Comparison of ENCODE assay signal across 7 cellular contexts in the genomic region with DNA sequence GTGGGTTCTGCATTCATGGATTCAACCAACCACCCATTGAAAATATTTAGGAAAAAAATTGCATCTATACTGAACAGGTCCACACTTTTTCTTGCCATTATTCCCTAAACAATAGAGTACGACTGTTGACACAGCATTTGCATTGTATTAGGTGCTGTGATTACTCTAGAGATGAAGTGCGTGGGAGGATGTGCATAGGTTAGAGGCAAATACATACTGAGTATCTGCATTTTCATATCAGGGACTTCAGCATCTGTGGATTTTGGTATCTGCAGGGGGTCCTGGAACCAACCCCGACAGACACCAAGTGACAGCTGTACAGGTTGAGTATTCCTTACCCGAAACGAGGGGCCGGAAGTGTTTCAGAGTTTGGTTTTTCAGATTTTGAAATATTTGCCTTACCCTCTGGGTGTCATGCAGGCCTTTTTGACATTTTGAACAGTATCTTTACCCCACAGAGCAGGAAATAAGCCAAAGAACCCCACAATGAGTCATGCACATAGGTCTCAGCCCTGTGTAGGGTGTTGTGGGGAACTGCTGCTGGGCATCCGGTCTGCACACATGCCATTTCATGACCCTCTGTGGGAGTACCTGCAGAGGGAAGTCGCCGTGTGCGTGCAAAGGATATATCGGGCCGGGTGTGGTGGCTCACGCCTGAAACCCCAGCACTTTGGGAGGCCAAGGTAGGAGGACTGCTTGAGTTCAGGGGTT. TPM values are rescaled to one million over a fixed set of nuclear protein-coding genes. Genes with fewer than 3 reads are reported as not detected.
A peak's percentile ranks its signal among the peaks of the same experiment; 100 is the strongest.
DNase-seq lines count a peak whose midpoint lies in the region; ATAC-seq and TF ChIP-seq lines count a peak whose summit lies in the region.

No MANE protein-coding gene starts in this region.

- H4K20me1 ChIP-seq in Karpas-422 (ENCODE audit: insufficient read depth, low read depth, low read length): no peaks in the 10 kb centered on the region

- DNase-seq in choroid plexus epithelial cell (ENCODE audit: low read depth): peak; percentile 66
- peak; percentile 79 for DNase-seq in stimulated activated CD8-positive, alpha-beta memory T cell treated with anti-CD3 and anti-CD28 coated beads, Interleukin-4, amount 100 ng/mL, for 48 hours
- DNase-seq in Karpas-422: no peak
- no peak for DNase-seq in GM03348 (ENCODE audit: low spot score)

- ATAC-seq in HG03196 (IDR thresholded peaks at IDR 0.05; ENCODE audit: unreplicated experiment) (peak; percentile 70), HG03045 (IDR thresholded peaks at IDR 0.05; ENCODE audit: unreplicated experiment) (no peak)
- ATAC-seq in activated CD4-positive, CD25-positive, alpha-beta regulatory T cell treated with anti-CD3 and anti-CD28 coated beads, Interleukin-2, amount 50 U/mL, for 24 hours: peak; percentile 99 to 100

- no peak overlapping the region for H3K4me2 ChIP-seq in Karpas-422 (ENCODE audit: low read depth, low read length, poor library complexity, severe bottlenecking)

- no peak overlapping the region for H3K4me3 ChIP-seq in choroid plexus epithelial cell (ENCODE audit: low read depth, low read length)
- no peak overlapping the region for H3K4me3 ChIP-seq in Karpas-422 (ENCODE audit: low read length)

- H3K9me2 ChIP-seq in Karpas-422 (replicated peaks; ENCODE audit: insufficient read depth, low read length): no peaks in the 10 kb centered on the region

- no peak overlapping the region for H3K27ac ChIP-seq in Karpas-422 (ENCODE audit: low read length)

- H2AFZ ChIP-seq in Karpas-422 (ENCODE audit: low read length): no peak overlapping the region

- H3K9me3 ChIP-seq in Karpas-422 (ENCODE audit: low read length): no peaks in the 10 kb centered on the region

- H3K79me2 ChIP-seq in Karpas-422 (ENCODE audit: low read length): peaks cover 11% of the 10 kb centered on the region

- H3K36me3 ChIP-seq in Karpas-422 (ENCODE audit: insufficient read depth, low read length): peaks cover 24% of the 10 kb centered on the region; the same call in 1 of the 2 replicates

- TF ChIP-seq CTCF in choroid plexus epithelial cell (conservative IDR thresholded peaks at IDR 0.05; ENCODE audit: low read depth, low read length): no peak

- H3K27me3 ChIP-seq in Karpas-422 (ENCODE audit: low read length): no peaks in the 10 kb centered on the region

- no peaks in the 10 kb centered on the region for H3K4me1 ChIP-seq in Karpas-422 (ENCODE audit: low read length)

- no peak overlapping the region for H3K9ac ChIP-seq in Karpas-422 (ENCODE audit: low read length)

RNA-seq across cellular contexts. Expression of a gene that starts 14.5 kb away (rescaled TPM):
- total RNA-seq in Karpas-422 (2014; rRNA removed; shearing (Covaris generic); ENCODE audit: low replicate concordance): 73.2 and 96.9 TPM in 2 replicates

RNA-seq across cellular contexts. Expression of a gene that starts 14.8 kb away (rescaled TPM):
- 82.9 and 138 TPM in 2 replicates for total RNA-seq in Karpas-422 (2014; rRNA removed; shearing (Covaris generic); ENCODE audit: low replicate concordance)

RNA-seq across cellular contexts. Expression of a gene that starts 51.7 kb away (rescaled TPM):
- total RNA-seq in Karpas-422 (2014; rRNA removed; shearing (Covaris generic); ENCODE audit: low replicate concordance): 6.6 and 17.7 TPM in 2 replicates

Comparison
In these comparisons a context has a peak if more than half of its experiments do, and no peak if none do; other contexts are left out.
1. DNase-seq: peak in choroid plexus epithelial cell (single experiment) and stimulated activated CD8-positive, alpha-beta memory T cell treated with anti-CD3 and anti-CD28 coated beads, Interleukin-4, amount 100 ng/mL, for 48 hours (single experiment); none in Karpas-422 (single experiment) and GM03348 (single experiment).